In genomic region chr15:100942656-100943055, GRCh38 we compare ENCODE assay signal across 23 cellular contexts.
"Had no signal": no experiment of that assay in that cellular context is flagged by ENCODE, and none has a peak within 500 bp of the region (broad histone marks: within the 10 kb centered on the region; RNA-seq: fewer than 3 reads in every experiment).

No MANE protein-coding gene starts in this region.

- H3K9me3 ChIP-seq: esophagus squamous epithelium, mucosa of descending colon, pancreas, right lobe of liver, stomach had no signal

- H3K4me3 Mint-ChIP-seq: activated naive CD8-positive, alpha-beta T cell; immature natural killer cell; neural progenitor cell; type B pancreatic cell had no signal

- H3K4me1 Mint-ChIP-seq: immature natural killer cell had no signal

- FAIRE-seq: endothelial cell of umbilical vein, pancreas, small intestine had no signal

- H3K27me3 Mint-ChIP-seq: naive B cell, type B pancreatic cell had no signal

- ATAC-seq: mucosa of descending colon, pancreas, right lobe of liver had no signal

- H3K27ac Mint-ChIP-seq: activated naive CD8-positive, alpha-beta T cell; immature natural killer cell; neural progenitor cell; type B pancreatic cell had no signal

- H3K9me3 Mint-ChIP-seq: immature natural killer cell, naive B cell, neural progenitor cell, type B pancreatic cell had no signal

- H3K27ac ChIP-seq: esophagus squamous epithelium, left ventricle myocardium inferior, neural progenitor cell, pancreas, right lobe of liver, stomach, WERI-Rb-1 had no signal

- DNase-seq: activated CD4-positive, alpha-beta T cell treated with anti-CD3 and anti-CD28 coated beads for 1 hour; activated CD4-positive, alpha-beta T cell treated with anti-CD3 and anti-CD28 coated beads, Interleukin-2, amount 50 U/mL, for 4 hours; activated T-cell treated with anti-CD3 and anti-CD28 coated beads for 4 hours; dermis blood vessel endothelial cell; effector memory CD4-positive, alpha-beta T cell; esophagus squamous epithelium; immature natural killer cell; kidney glomerular epithelial cell; left ventricle myocardium inferior; mammary epithelial cell; mucosa of descending colon; naive B cell; pancreas; right lobe of liver; small intestine; stimulated activated CD4-positive, alpha-beta T cell treated with anti-CD3 and anti-CD28 coated beads, Interleukin-4, amount 100 ng/mL, for 1 hour; stomach; T-helper 2 cell; WERI-Rb-1 had no signal

- H3K36me3 ChIP-seq: esophagus squamous epithelium, left ventricle myocardium inferior, neural progenitor cell, pancreas, right lobe of liver, stomach, WERI-Rb-1 had no signal

- H3K9ac ChIP-seq: neural progenitor cell had no signal

- H3K36me3 Mint-ChIP-seq: activated naive CD8-positive, alpha-beta T cell; immature natural killer cell; naive B cell; neural progenitor cell; type B pancreatic cell had no signal

- H3K4me1 ChIP-seq: neural progenitor cell, pancreas, right lobe of liver had no signal

- H3K27me3 ChIP-seq: esophagus squamous epithelium, neural progenitor cell, pancreas, right lobe of liver, stomach had no signal

- H2AFZ ChIP-seq: neural progenitor cell had no signal

- H3K4me3 ChIP-seq: esophagus squamous epithelium, left ventricle myocardium inferior, mucosa of descending colon, neural progenitor cell, pancreas, right lobe of liver, stomach had no signal

- H3K4me2 ChIP-seq: neural progenitor cell had no signal
